ENCODE assay signal across 10 cellular contexts in the genomic region with DNA sequence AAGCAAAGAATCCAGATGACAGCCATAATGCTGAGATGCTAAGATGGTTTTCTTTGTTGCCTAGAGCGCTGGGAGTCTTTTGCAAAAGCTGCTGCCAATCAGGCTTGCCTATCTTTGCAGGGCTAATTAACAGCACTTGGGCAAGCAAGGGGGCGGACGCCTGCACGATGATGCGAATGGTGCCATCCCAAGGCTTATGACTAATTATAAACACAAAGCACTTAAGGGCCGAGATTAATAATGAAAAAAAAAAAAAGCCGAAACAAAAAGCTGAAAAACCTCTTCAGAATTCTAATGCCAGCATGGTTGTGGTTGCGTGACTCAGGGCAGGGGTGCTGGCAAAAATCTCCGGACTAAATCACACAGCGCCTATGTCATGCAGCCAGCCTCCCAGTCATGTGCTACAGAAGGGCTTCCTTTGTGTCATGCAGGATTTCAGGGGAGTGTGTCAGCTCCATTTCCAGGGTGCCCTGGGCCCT.
A peak's percentile ranks its signal among the peaks of the same experiment; 100 is the strongest.
DNase-seq lines count a peak whose midpoint lies in the region; ATAC-seq and TF ChIP-seq lines count a peak whose summit lies in the region.
"Had no signal": no experiment of that assay in that cellular context is flagged by ENCODE, and none has a peak within 500 bp of the region (broad histone marks: within the 10 kb centered on the region; RNA-seq: fewer than 3 reads in every experiment).

No MANE protein-coding gene starts in this region.

- H3K4me1 Mint-ChIP-seq in activated CD4-positive, alpha-beta memory T cell treated with anti-CD3 and anti-CD28 coated beads for 36 hours (ENCODE audit: low read depth) = no peaks in the 10 kb centered on the region

- ATAC-seq in HG03045 (IDR thresholded peaks at IDR 0.05; ENCODE audit: unreplicated experiment) = no peak

- no peak overlapping the region for H3K27ac Mint-ChIP-seq in activated CD4-positive, alpha-beta memory T cell treated with anti-CD3 and anti-CD28 coated beads for 36 hours

- H3K4me3 ChIP-seq in tibial nerve = no peak overlapping the region
- H3K4me3 ChIP-seq: BLaER1 treated with 17β-estradiol and CSF1 and Interleukin-3, amounts not matched to agents 10 nM and 100 nM had no signal

- POLR2A ChIA-PET in activated CD4-positive, alpha-beta memory T cell treated with anti-CD3 and anti-CD28 coated beads for 36 hours (lab: Charles Lee) = no interaction called here

- H3K9me3 Mint-ChIP-seq in activated CD4-positive, alpha-beta memory T cell treated with anti-CD3 and anti-CD28 coated beads for 36 hours = peaks cover 5% of the 10 kb centered on the region

- DNase-seq in NCI-H1417 (lab: John Stamatoyannopoulos, UW) (peak in 2 of 3 experiments; percentile 13 to 73), NCI-H1417 treated with DMSO at 0.1 percent for 48 hours (lab: John Stamatoyannopoulos, UW) (no peak), anterior cingulate cortex (lab: John Stamatoyannopoulos, UW) (peak in 51 of 58 donors; percentile 4 to 84 (median 42)), hippocampal formation (lab: John Stamatoyannopoulos, UW) (peak; percentile 43 to 61), tibial nerve (ENCODE audit: low spot score in 2 of 2) (no peak)
- DNase-seq in effector CD8-positive, alpha-beta T cell (lab: John Stamatoyannopoulos, UW) = no peak
- DNase-seq in activated CD4-positive, alpha-beta memory T cell treated with anti-CD3 and anti-CD28 coated beads for 36 hours = no peak
- DNase-seq: NCI-H345 had no signal

- peak overlapping the region; percentile 16 to 88 (median 54) for H3K27ac ChIP-seq in tibial nerve
- H3K27ac ChIP-seq: BLaER1 treated with 17β-estradiol and CSF1 and Interleukin-3, amounts not matched to agents 10 nM and 100 nM had no signal

- TF ChIP-seq EP300 in tibial nerve (IDR thresholded peaks at IDR 0.05) = peak in 1 of 2 donors; percentile 57

- no peaks in the 10 kb centered on the region for H3K27me3 ChIP-seq in tibial nerve
- H3K27me3 ChIP-seq: BLaER1 treated with 17β-estradiol and CSF1 and Interleukin-3, amounts not matched to agents 10 nM and 100 nM had no signal

- H3K36me3 ChIP-seq in tibial nerve = no peaks in the 10 kb centered on the region
- H3K36me3 ChIP-seq: BLaER1 treated with 17β-estradiol and CSF1 and Interleukin-3, amounts not matched to agents 10 nM and 100 nM had no signal

- CTCF ChIA-PET in activated CD4-positive, alpha-beta memory T cell treated with anti-CD3 and anti-CD28 coated beads for 36 hours (lab: Charles Lee) = no interaction called here

- H3K9me3 ChIP-seq in tibial nerve = peaks cover 0 to 4% (median 0%) of the 10 kb centered on the region in 4 donors

- no peaks in the 10 kb centered on the region for H3K4me1 ChIP-seq in tibial nerve

- intact Hi-C loops in activated CD4-positive, alpha-beta memory T cell treated with anti-CD3 and anti-CD28 coated beads for 36 hours (cut with micrococcal nuclease) = no loop called here

- H3K27me3 Mint-ChIP-seq in activated CD4-positive, alpha-beta memory T cell treated with anti-CD3 and anti-CD28 coated beads for 36 hours = no peaks in the 10 kb centered on the region

- TF ChIP-seq POLR2A in tibial nerve (IDR thresholded peaks at IDR 0.05) = no peak

- 54 to 68% methylated on average over 10 of the region's 10 CpGs for WGBS in tibial nerve, 2 donors

- TF ChIP-seq CTCF in tibial nerve (IDR thresholded peaks at IDR 0.05) = no peak

- H3K36me3 Mint-ChIP-seq in activated CD4-positive, alpha-beta memory T cell treated with anti-CD3 and anti-CD28 coated beads for 36 hours = peaks cover 2% of the 10 kb centered on the region

- H3K4me3 Mint-ChIP-seq in activated CD4-positive, alpha-beta memory T cell treated with anti-CD3 and anti-CD28 coated beads for 36 hours = no peak overlapping the region

Comparison
In these comparisons a context has a peak if more than half of its experiments do, and no peak if none do; other contexts are left out.
1. DNase-seq: peak in NCI-H1417 (2 of 3), anterior cingulate cortex (51 of 58) and hippocampal formation (2 of 2); none in NCI-H1417 treated with DMSO at 0.1 percent for 48 hours (single experiment), tibial nerve (0 of 2), effector CD8-positive, alpha-beta T cell (single experiment) and activated CD4-positive, alpha-beta memory T cell treated with anti-CD3 and anti-CD28 coated beads for 36 hours (single experiment).